ENCODE assay signal across 26 cellular contexts in genomic region chr9:125637264-125637663, GRCh38.
"Had no signal": no experiment of that assay in that cellular context is flagged by ENCODE, and none has a peak within 500 bp of the region (broad histone marks: within the 10 kb centered on the region; RNA-seq: fewer than 3 reads in every experiment).

No MANE protein-coding gene starts in this region.

- H3K27me3 Mint-ChIP-seq: activated CD8-positive, alpha-beta T cell treated with anti-CD3 and anti-CD28 coated beads for 36 hours; activated naive CD8-positive, alpha-beta T cell treated with anti-CD3 and anti-CD28 coated beads, Interleukin-2, amount 10 ng/mL, durations not matched to agents 7 days and 5 days had no signal

- H3K27ac Mint-ChIP-seq: activated CD8-positive, alpha-beta T cell treated with anti-CD3 and anti-CD28 coated beads for 36 hours; activated naive CD8-positive, alpha-beta T cell treated with anti-CD3 and anti-CD28 coated beads, Interleukin-2, amount 10 ng/mL, durations not matched to agents 7 days and 5 days; activated T-cell treated with anti-CD3 and anti-CD28 coated beads, Interleukin-2, amount 50 U/mL, for 72 hours; activated T-helper 2 cell treated with anti-CD3 and anti-CD28 coated beads, Interferon-gamma antibody, Interleukin-2, Interleukin-4, amounts not matched to agents 10 μg/mL and 5 μg/mL and 100 μg/mL, durations not matched to agents 14 hours and 24 hours and 36 hours; T-helper 1 cell treated with Interleukin-12 subunit alpha and Interleukin-12 subunit beta and Interleukin-4 antibody, amounts not matched to agents 30 μg/mL and 1 μg/mL, for 36 hours had no signal

- DNase-seq: activated CD4-positive, alpha-beta T cell treated with anti-CD3 and anti-CD28 coated beads for 4 hours; activated CD8-positive, alpha-beta memory T cell treated with anti-CD3 and anti-CD28 coated beads, Interleukin-2, amount 50 U/mL, for 4 hours; activated CD8-positive, alpha-beta T cell treated with anti-CD3 and anti-CD28 coated beads for 36 hours; activated gamma-delta T cell treated with Interleukin-2 at 50 U/mL for 16 hours; activated naive CD4-positive, alpha-beta T cell treated with anti-CD3 and anti-CD28 coated beads, Interleukin-2, amount 50 U/mL, for 16 hours; activated naive CD8-positive, alpha-beta T cell treated with anti-CD3 and anti-CD28 coated beads, Interleukin-2, amount 10 ng/mL, durations not matched to agents 7 days and 5 days; activated T-cell treated with anti-CD3 and anti-CD28 coated beads, Interleukin-2, amount 50 U/mL, for 72 hours; adrenal gland; anterior cingulate cortex; cerebellar nuclear complex; Karpas-422; MM.1S; NCI-H1092; NCI-H1417 treated with DMSO at 0.1 percent for 48 hours; NCI-H1694; NCI-H2029; NCI-H2107; NCI-H2171 treated with DMSO at 0.1 percent for 48 hours; NCI-H226; NCI-H526 treated with DMSO at 0.1 percent for 48 hours; Peyer's patch had no signal

- ATAC-seq: activated CD4-positive, CD25-positive, alpha-beta regulatory T cell treated with anti-CD3 and anti-CD28 coated beads, Interleukin-2, amount 50 U/mL, for 24 hours; activated CD8-positive, alpha-beta T cell treated with anti-CD3 and anti-CD28 coated beads for 36 hours; activated T-cell treated with anti-CD3 and anti-CD28 coated beads, Interleukin-2, amount 50 U/mL, for 72 hours; SK-N-SH treated with all-trans-retinoic acid at 6 μM for 48 hours had no signal

- H3K4me3 ChIP-seq: adrenal gland, Peyer's patch, SJSA1 had no signal

- H3K4me3 Mint-ChIP-seq: activated CD8-positive, alpha-beta T cell treated with anti-CD3 and anti-CD28 coated beads for 36 hours; activated naive CD8-positive, alpha-beta T cell treated with anti-CD3 and anti-CD28 coated beads, Interleukin-2, amount 10 ng/mL, durations not matched to agents 7 days and 5 days; activated T-cell treated with anti-CD3 and anti-CD28 coated beads, Interleukin-2, amount 50 U/mL, for 72 hours; T-helper 1 cell treated with Interleukin-12 subunit alpha and Interleukin-12 subunit beta and Interleukin-4 antibody, amounts not matched to agents 30 μg/mL and 1 μg/mL, for 36 hours had no signal

- H3K9me3 Mint-ChIP-seq: activated naive CD8-positive, alpha-beta T cell treated with anti-CD3 and anti-CD28 coated beads, Interleukin-2, amount 10 ng/mL, durations not matched to agents 7 days and 5 days; activated T-cell treated with anti-CD3 and anti-CD28 coated beads, Interleukin-2, amount 50 U/mL, for 72 hours; activated T-helper 2 cell treated with anti-CD3 and anti-CD28 coated beads, Interferon-gamma antibody, Interleukin-2, Interleukin-4, amounts not matched to agents 10 μg/mL and 5 μg/mL and 100 μg/mL, durations not matched to agents 14 hours and 24 hours and 36 hours; T-helper 1 cell treated with Interleukin-12 subunit alpha and Interleukin-12 subunit beta and Interleukin-4 antibody, amounts not matched to agents 30 μg/mL and 1 μg/mL, for 36 hours had no signal
